Comparison of ENCODE assay signal across 15 cellular contexts in the genomic region with DNA sequence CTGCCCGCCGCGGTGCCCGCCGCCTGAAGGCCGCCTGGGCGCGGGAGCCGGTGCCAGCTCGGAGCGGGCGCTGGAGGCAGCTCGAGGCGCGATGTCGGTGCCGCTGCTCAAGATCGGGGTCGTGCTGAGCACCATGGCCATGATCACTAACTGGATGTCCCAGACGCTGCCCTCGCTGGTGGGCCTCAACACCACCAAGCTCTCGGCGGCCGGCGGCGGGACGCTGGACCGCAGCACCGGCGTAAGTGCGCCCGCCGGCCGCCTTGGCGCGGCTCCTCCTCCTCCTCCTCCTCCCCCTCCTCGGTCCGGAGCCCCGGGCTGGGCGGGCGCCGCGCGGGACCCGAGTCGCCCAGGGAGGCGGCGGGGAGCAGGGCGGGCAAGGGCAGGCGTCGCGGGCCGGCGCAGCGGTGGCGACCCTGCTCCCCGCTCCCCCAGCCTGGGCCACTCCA. TPM values are rescaled to one million over a fixed set of nuclear protein-coding genes. Genes with fewer than 3 reads are reported as not detected.
DNase-seq lines count a peak whose midpoint lies in the region; ATAC-seq and TF ChIP-seq lines count a peak whose summit lies in the region.
"Had no signal": no experiment of that assay in that cellular context is flagged by ENCODE, and none has a peak within 500 bp of the region (broad histone marks: within the 10 kb centered on the region; RNA-seq: fewer than 3 reads in every experiment).

No MANE protein-coding gene starts in this region.

- peaks cover 9% of the 10 kb centered on the region; the same call in 1 of the 2 replicates for H3K36me3 ChIP-seq in iPS DF 6.9 (ENCODE audit: control insufficient read depth, insufficient read depth, low read length)
- H3K36me3 ChIP-seq: BLaER1 treated with 17β-estradiol and CSF1 and Interleukin-3, amounts not matched to agents 10 nM and 100 nM had no signal

- intact Hi-C loops in CD14-positive monocyte (cut with micrococcal nuclease), result loop anchor here in 1 of 2 donors (2.0 kb wide), 1 partner anchor 255 kb away; no protein-coding TSS in a partner anchor

- peaks cover 47 to 75% (median 63%) of the 10 kb centered on the region in 3 donors for H3K27me3 Mint-ChIP-seq in CD14-positive monocyte (ENCODE audit: low read depth in 3 of 3)

- H3K27me3 ChIP-seq in iPS DF 6.9 (ENCODE audit: control insufficient read depth, insufficient read depth, low read length), result peaks cover 6% of the 10 kb centered on the region; the same call in 1 of the 2 replicates

- no peak overlapping the region for H3K27ac Mint-ChIP-seq in CD14-positive monocyte
- H3K27ac Mint-ChIP-seq: activated T-helper 2 cell treated with anti-CD3 and anti-CD28 coated beads, Interferon-gamma antibody, Interleukin-2, Interleukin-4, amounts not matched to agents 10 μg/mL and 5 μg/mL and 100 μg/mL, durations not matched to agents 14 hours and 24 hours and 36 hours had no signal

- DNase-seq in Daoy (ENCODE audit: low read depth) (peak; percentile 47), iPS DF 6.9 (ENCODE audit: low read depth, low spot score) (no peak), skeletal muscle cell (ENCODE audit: low read depth) (no peak), CD14-positive monocyte (ENCODE audit: low spot score) (no peak), GF-D8 (lab: John Stamatoyannopoulos, UW) (no peak)
- no peak for DNase-seq in stimulated activated CD4-positive, alpha-beta T cell treated with anti-CD3 and anti-CD28 coated beads, Interleukin-15, amount 100 ng/mL, for 24 hours
- DNase-seq: central memory CD4-positive, alpha-beta T cell; GDM1; NCI-H1048; NCI-H524 treated with DMSO at 0.1 percent for 48 hours had no signal

- H3K4me3 Mint-ChIP-seq in CD14-positive monocyte, result peak overlapping the region in 1 of 2 donors; percentile 70

- peak overlapping the region; percentile 19; the same call in 1 of the 2 replicates for H3K4me3 ChIP-seq in iPS DF 6.9 (ENCODE audit: low read length)
- peak overlapping the region; percentile 20 for H3K4me3 ChIP-seq in skeletal muscle cell (ENCODE audit: low read depth, low read length)
- H3K4me3 ChIP-seq: BLaER1 treated with 17β-estradiol and CSF1 and Interleukin-3, amounts not matched to agents 10 nM and 100 nM; lung had no signal

- WGBS in iPS DF 6.9 (ENCODE audit: insufficient coverage, insufficient read length), result no CpG with 5 or more reads among the region's 57 CpGs

- peaks cover 4 to 20% (median 10%) of the 10 kb centered on the region in 7 donors for H3K9me3 Mint-ChIP-seq in CD14-positive monocyte
- H3K9me3 Mint-ChIP-seq: activated T-helper 2 cell treated with anti-CD3 and anti-CD28 coated beads, Interferon-gamma antibody, Interleukin-2, Interleukin-4, amounts not matched to agents 10 μg/mL and 5 μg/mL and 100 μg/mL, durations not matched to agents 14 hours and 24 hours and 36 hours had no signal

- H3K36me3 Mint-ChIP-seq in CD14-positive monocyte, result peaks cover 6 to 8% of the 10 kb centered on the region in 2 donors

- no peak for ATAC-seq in GM18520 (IDR thresholded peaks at IDR 0.05; ENCODE audit: unreplicated experiment)

- TF ChIP-seq CTCF in VCaP (conservative IDR thresholded peaks at IDR 0.05), result no peak
- no peak for TF ChIP-seq CTCF in CD14-positive monocyte (IDR thresholded peaks at IDR 0.05)

- peaks cover 8% of the 10 kb centered on the region for H3K4me1 Mint-ChIP-seq in CD14-positive monocyte

- no peaks in the 10 kb centered on the region for H3K9me3 ChIP-seq in iPS DF 6.9 (ENCODE audit: control insufficient read depth, insufficient read depth, low read length)
- H3K9me3 ChIP-seq: BLaER1 treated with 17β-estradiol and CSF1 and Interleukin-3, amounts not matched to agents 10 nM and 100 nM had no signal

- H3K4me1 ChIP-seq in iPS DF 6.9 (ENCODE audit: control insufficient read depth, insufficient read depth, low read length), result peaks cover 6% of the 10 kb centered on the region

- peak overlapping the region; percentile 90 for H3K27ac ChIP-seq in VCaP
- H3K27ac ChIP-seq in iPS DF 6.9 (ENCODE audit: low read length), result no peak overlapping the region
- H3K27ac ChIP-seq: BLaER1 treated with 17β-estradiol and CSF1 and Interleukin-3, amounts not matched to agents 10 nM and 100 nM had no signal

RNA-seq across cellular contexts. Expression of a gene that starts 0.5 kb away (rescaled TPM):
- total RNA-seq in Daoy (2014; rRNA removed; shearing (Covaris generic)), result 23.7 and 35.5 TPM in 2 replicates
- polyA plus RNA-seq in CD14-positive monocyte, result 1 to 10 TPM; 7.6 to 9.4 TPM
